ENCODE assay signal across 22 cellular contexts in the genomic region with DNA sequence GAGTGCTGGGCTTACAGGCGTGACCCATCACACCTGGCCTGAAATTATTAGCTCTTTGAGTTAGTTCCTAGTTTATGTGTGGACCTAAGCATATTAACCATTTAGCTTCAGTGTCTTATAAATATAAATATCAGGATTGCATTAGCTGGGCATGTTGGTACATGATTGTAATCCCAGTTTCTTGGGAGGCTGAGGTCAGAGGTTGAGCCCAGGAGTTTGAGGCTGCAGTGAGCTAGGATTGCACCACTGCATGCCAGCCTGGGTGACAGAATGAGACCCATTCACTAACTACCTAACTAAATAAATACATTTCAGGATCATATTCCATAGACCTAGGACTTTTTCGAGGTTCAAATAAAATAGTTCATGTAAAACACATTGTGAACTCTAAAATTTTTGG.
"Had no signal": no experiment of that assay in that cellular context is flagged by ENCODE, and none has a peak within 500 bp of the region (broad histone marks: within the 10 kb centered on the region; RNA-seq: fewer than 3 reads in every experiment).

No MANE protein-coding gene starts in this region.

- ATAC-seq: Panc1, PC-3, Right ventricle myocardium inferior, SK-N-SH treated with all-trans-retinoic acid at 6 μM for 48 hours had no signal

- H3K27me3 ChIP-seq: MG63, SJCRH30 had no signal

- H3K9me3 ChIP-seq: MG63, SJCRH30 had no signal

- H3K4me1 ChIP-seq: SJCRH30 had no signal

- H3K27ac ChIP-seq: SJCRH30 had no signal

- H3K4me3 ChIP-seq: MG63, SJCRH30 had no signal

- DNase-seq: KBM-7, MG63, NCI-H1092, NCI-H1105 treated with DMSO at 0.1 percent for 48 hours, NCI-H1417 treated with DMSO at 0.1 percent for 48 hours, NCI-H146, NCI-H187, NCI-H2029, NCI-H2081 treated with DMSO at 0.1 percent for 48 hours, NCI-H2171, NCI-H226, NCI-H446, NCI-H510A, NCI-H524 treated with DMSO at 0.1 percent for 48 hours, NCI-H69, NCI-H774, PC-3, SHP77 treated with DMSO at 0.1 percent for 48 hours, SJCRH30 had no signal

- H3K36me3 ChIP-seq: MG63, SJCRH30 had no signal
